8 cellular contexts compared by ENCODE assay signal in the genomic region with DNA sequence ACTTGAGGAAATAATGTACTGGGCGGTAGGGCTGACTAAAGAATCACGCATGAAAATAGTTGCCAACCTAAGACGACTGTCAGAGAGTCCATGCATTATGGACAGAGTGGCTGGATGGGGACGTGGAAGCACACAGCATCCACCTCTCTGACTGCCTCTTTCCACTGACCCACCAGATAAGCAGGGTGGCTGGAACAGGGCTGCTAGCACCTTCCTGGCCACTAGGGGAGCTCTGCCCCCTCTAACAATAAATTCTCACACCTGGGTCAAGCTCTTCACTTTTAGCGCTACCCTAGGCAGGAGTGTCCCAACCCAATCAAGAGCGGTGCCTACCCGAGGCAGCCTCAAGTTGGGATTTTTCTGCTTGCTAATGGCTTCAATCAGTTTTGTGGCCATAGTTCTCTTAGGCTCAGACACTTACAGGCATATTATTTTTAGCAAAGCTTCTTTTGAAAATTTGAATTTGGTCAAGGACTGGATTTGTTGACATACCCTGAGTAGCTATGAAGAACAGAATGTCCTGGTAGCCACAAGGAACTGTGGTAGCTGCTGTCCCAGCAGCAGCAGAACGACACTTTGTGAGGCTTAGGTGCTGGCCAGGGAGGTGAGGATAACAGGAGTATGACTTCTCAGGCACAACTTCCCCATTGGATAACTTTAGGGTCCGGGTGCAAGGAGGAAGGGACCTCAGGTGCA. TPM values are rescaled to one million over a fixed set of nuclear protein-coding genes. Genes with fewer than 3 reads are reported as not detected.
DNase-seq lines count a peak whose midpoint lies in the region; ATAC-seq, FAIRE-seq and TF ChIP-seq lines count a peak whose summit lies in the region.

No MANE protein-coding gene starts in this region.

- peak; percentile 6 for DNase-seq in COR-L47 (lab: John Stamatoyannopoulos, UW)
- peak; percentile 79 for DNase-seq in GM19239 (ENCODE audit: insufficient read length, low spot score)
- peak; percentile 20 for DNase-seq in Jurkat, Clone E6-1 (ENCODE audit: low read depth, low spot score)
- peak; percentile 44 for DNase-seq in T-helper 2 cell treated with Interferon-gamma antibody and Interleukin-4, amounts not matched to agents 5 μg/mL and 100 μg/mL, for 36 hours (ENCODE audit: low spot score)
- peak; percentile 75 to 80 (median 78) for DNase-seq in body of pancreas
- DNase-seq in kidney: peak; percentile 59
- DNase-seq in stimulated activated CD4-positive, alpha-beta T cell treated with anti-CD3 and anti-CD28 coated beads, Interleukin-2, amount 100 ng/mL, for 4 hours (ENCODE audit: low read depth): peak; percentile 24

- H3K9me3 Mint-ChIP-seq in T-helper 2 cell treated with Interferon-gamma antibody and Interleukin-4, amounts not matched to agents 5 μg/mL and 100 μg/mL, for 36 hours: no peaks in the 10 kb centered on the region

- H3K4me3 Mint-ChIP-seq in T-helper 2 cell treated with Interferon-gamma antibody and Interleukin-4, amounts not matched to agents 5 μg/mL and 100 μg/mL, for 36 hours: no peak overlapping the region

- peak in 1 of 3 donors; percentile 22 for TF ChIP-seq POLR2A in body of pancreas (IDR thresholded peaks at IDR 0.05)

- H3K36me3 Mint-ChIP-seq in T-helper 2 cell treated with Interferon-gamma antibody and Interleukin-4, amounts not matched to agents 5 μg/mL and 100 μg/mL, for 36 hours (ENCODE audit: low read depth): peaks cover 20% of the 10 kb centered on the region

- intact Hi-C loops in body of pancreas (cut with DNase I) (loop anchor here (5.0 kb wide), 1 partner anchor 34 kb away; no protein-coding TSS in a partner anchor), kidney (cut with DNase I) (no loop called here)

- H3K36me3 ChIP-seq in body of pancreas (replicated peaks in 1 of 2; ENCODE audit: insufficient read depth in 1 of 2, low read depth in 2 of 2) (peaks cover 26 to 32% of the 10 kb centered on the region in 2 donors), kidney (ENCODE audit: control insufficient read depth in 1 of 2, insufficient read depth in 2 of 2, low read length in 2 of 2) (peaks cover 40 to 45% of the 10 kb centered on the region in 2 donors)

- H3K27me3 ChIP-seq in body of pancreas: no peaks in the 10 kb centered on the region

- WGBS in body of pancreas, 2 donors: 22 to 24% methylated on average over 9 of the region's 9 CpGs

- no peaks in the 10 kb centered on the region for H3K27me3 Mint-ChIP-seq in T-helper 2 cell treated with Interferon-gamma antibody and Interleukin-4, amounts not matched to agents 5 μg/mL and 100 μg/mL, for 36 hours (ENCODE audit: low read depth)

- no peaks in the 10 kb centered on the region for H3K9me3 ChIP-seq in body of pancreas
- no peaks in the 10 kb centered on the region for H3K9me3 ChIP-seq in kidney (ENCODE audit: control insufficient read depth in 1 of 2, low read length in 2 of 2)

- H3K27ac ChIP-seq in body of pancreas (peak overlapping the region; percentile 23 to 73 (median 54)), kidney (ENCODE audit: low read depth in 2 of 2, low read length in 2 of 2) (no peak overlapping the region)

- FAIRE-seq in GM19239 (lab: Jason Lieb, UNC) (peak; percentile 87), kidney (lab: Jason Lieb, UNC) (no peak)

- no peaks in the 10 kb centered on the region for H3K4me1 Mint-ChIP-seq in T-helper 2 cell treated with Interferon-gamma antibody and Interleukin-4, amounts not matched to agents 5 μg/mL and 100 μg/mL, for 36 hours (ENCODE audit: low read depth)

- no peak overlapping the region for H3K27ac Mint-ChIP-seq in T-helper 2 cell treated with Interferon-gamma antibody and Interleukin-4, amounts not matched to agents 5 μg/mL and 100 μg/mL, for 36 hours

- TF ChIP-seq CTCF in body of pancreas (IDR thresholded peaks at IDR 0.05) (peak; percentile 86 to 93 (median 90)), kidney (IDR thresholded peaks at IDR 0.05; ENCODE audit: borderline replicate concordance, extremely low read depth, insufficient read depth) (peak; percentile 81)

- H3K4me1 ChIP-seq in body of pancreas: peaks cover 28% of the 10 kb centered on the region
- peaks cover 0 to 2% of the 10 kb centered on the region in 2 donors for H3K4me1 ChIP-seq in kidney (ENCODE audit: control insufficient read depth in 1 of 2, insufficient read depth in 1 of 2, low read depth in 1 of 2, low read length in 2 of 2)

- H3K9ac ChIP-seq in kidney (ENCODE audit: low read length in 2 of 2): no peak overlapping the region

- peak; percentile 78 for ATAC-seq in body of pancreas
- no peak for ATAC-seq in GM19467 (IDR thresholded peaks at IDR 0.05; ENCODE audit: unreplicated experiment)

- H3K4me3 ChIP-seq in Jurkat, Clone E6-1 (ENCODE audit: low read length): no peak overlapping the region
- no peak overlapping the region for H3K4me3 ChIP-seq in body of pancreas
- H3K4me3 ChIP-seq in kidney (ENCODE audit: low read length in 2 of 2): no peak overlapping the region

RNA-seq across cellular contexts. Expression of a gene that starts 6.9 kb away (rescaled TPM):
- 53.5 TPM for polyA plus RNA-seq in Jurkat, Clone E6-1 (2012; ENCODE audit: insufficient read depth, insufficient read length)
- total RNA-seq in body of pancreas (100 to 1,000 TPM in 1 of 2 donors, 10 to 100 TPM in 1; 75.8 to 132 TPM), kidney (218 TPM)
- polyA plus RNA-seq in kidney (ENCODE audit: insufficient read depth, low read depth, low replicate concordance): 287 TPM

RNA-seq across cellular contexts. Expression of a gene that starts 22.9 kb away (rescaled TPM):
- polyA plus RNA-seq in Jurkat, Clone E6-1 (2012; ENCODE audit: insufficient read depth, insufficient read length): 1.3 TPM
- total RNA-seq in body of pancreas (10 to 100 TPM in 1 of 2 donors, 1 to 10 TPM in 1; 2.6 to 21.8 TPM), kidney (0.85 TPM)
- polyA plus RNA-seq in kidney (ENCODE audit: insufficient read depth, low read depth, low replicate concordance): 0.67 TPM

RNA-seq across cellular contexts. Expression of a gene that starts 31.7 kb away (rescaled TPM):
- polyA plus RNA-seq in Jurkat, Clone E6-1 (2012; ENCODE audit: insufficient read depth, insufficient read length): 23.1 TPM
- under 1 TPM in 1 of 2 donors, not detected in 1; 0.26 TPM for total RNA-seq in body of pancreas
- total RNA-seq in kidney: 0.72 TPM
- 0.17 TPM for polyA plus RNA-seq in kidney (ENCODE audit: insufficient read depth, low read depth, low replicate concordance)

RNA-seq across cellular contexts. Expression of a gene that starts 35.3 kb away (rescaled TPM):
- 84.3 TPM for polyA plus RNA-seq in Jurkat, Clone E6-1 (2012; ENCODE audit: insufficient read depth, insufficient read length)
- total RNA-seq in body of pancreas (100 to 1,000 TPM in 1 of 2 donors, 10 to 100 TPM in 1; 93.7 to 130 TPM), kidney (376 TPM)
- polyA plus RNA-seq in kidney (ENCODE audit: insufficient read depth, low read depth, low replicate concordance): 71.7 TPM

RNA-seq across cellular contexts. Expression of a gene that starts 35.8 kb away (rescaled TPM):
- 35.3 TPM for polyA plus RNA-seq in Jurkat, Clone E6-1 (2012; ENCODE audit: insufficient read depth, insufficient read length)
- total RNA-seq in body of pancreas (10 to 100 TPM; 31.9 to 32.6 TPM), kidney (40.5 TPM)
- 52.0 TPM for polyA plus RNA-seq in kidney (ENCODE audit: insufficient read depth, low read depth, low replicate concordance)

Comparison
In these comparisons a context has a peak if more than half of its experiments do, and no peak if none do; other contexts are left out.
1. DNase-seq: peak in every context shown above with its lines; median percentile 79 in GM19239; 78 in body of pancreas; 59 in kidney; 44 in T-helper 2 cell treated with Interferon-gamma antibody and Interleukin-4, amounts not matched to agents 5 μg/mL and 100 μg/mL, for 36 hours; 24 in stimulated activated CD4-positive, alpha-beta T cell treated with anti-CD3 and anti-CD28 coated beads, Interleukin-2, amount 100 ng/mL, for 4 hours; 20 in Jurkat, Clone E6-1; 6 in COR-L47.
2. H3K27ac ChIP-seq: peak in body of pancreas (4 of 4); none in kidney (0 of 2).